In the genomic region with DNA sequence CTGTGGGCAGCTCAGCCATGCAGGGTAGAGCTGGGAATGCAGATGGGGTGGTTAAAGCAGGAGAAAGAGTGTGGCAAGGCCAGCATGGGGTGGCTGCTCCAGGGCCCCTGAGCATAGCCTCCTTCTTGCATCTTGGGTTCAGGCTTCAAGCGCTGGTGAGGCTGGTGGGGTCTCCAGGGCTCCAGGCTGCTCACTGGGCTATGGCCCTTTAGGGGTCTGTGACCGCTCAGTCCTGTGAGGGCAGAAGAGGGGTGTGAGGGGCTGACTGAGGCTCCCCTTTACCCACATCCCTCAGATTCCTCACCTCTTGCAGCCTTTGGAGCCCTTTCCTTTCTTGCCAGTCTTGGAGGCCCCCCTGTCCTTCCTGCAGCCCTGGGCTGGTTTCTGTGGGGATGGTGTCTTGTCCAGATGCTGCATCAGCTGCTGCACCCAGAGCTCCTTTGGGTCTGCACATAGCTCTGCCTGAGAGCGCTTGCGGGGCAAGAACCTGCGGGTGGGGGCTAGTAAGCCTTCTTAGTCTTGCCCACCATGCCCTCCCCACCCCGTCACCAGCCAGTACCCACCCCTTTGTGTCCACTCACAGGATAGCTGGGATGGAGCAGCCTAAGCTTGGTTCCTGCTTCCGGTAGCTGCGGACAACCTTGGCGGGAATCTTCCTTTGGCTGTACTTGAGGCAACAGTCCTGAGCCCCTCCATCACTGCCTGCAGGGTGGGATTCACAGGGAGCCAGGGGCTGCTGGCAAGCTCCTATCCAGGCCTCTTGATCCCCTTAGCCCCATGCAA, we compare ENCODE assay signal across 1 cellular context.
TF ChIP-seq lines count a peak whose summit lies in the region.

No MANE protein-coding gene starts in this region.

TF ChIP-seq in HepG2, 621 proteins besides CTCF, POLR2A, EP300 and RAD21:
- TF ChIP-seq RELA (CRISPR knock-in tag; IDR thresholded peaks at IDR 0.05) (no peak), GATA4 (IDR thresholded peaks at IDR 0.05; ENCODE audit: borderline replicate concordance, low read depth) (no peak), KDM3A (CRISPR knock-in tag; IDR thresholded peaks at IDR 0.05; ENCODE audit: low read depth) (no peak), ZNF367 (CRISPR knock-in tag; IDR thresholded peaks at IDR 0.05; ENCODE audit: borderline replicate concordance) (no peak), ZNF737 (CRISPR knock-in tag; IDR thresholded peaks at IDR 0.05; ENCODE audit: borderline replicate concordance) (no peak), ZMAT3 (CRISPR knock-in tag; conservative IDR thresholded peaks at IDR 0.05) (no peak), SRF (IDR thresholded peaks at IDR 0.05; ENCODE audit: low read depth, low read length) (no peak), PHB2 (IDR thresholded peaks at IDR 0.05; ENCODE audit: partially characterized antibody) (no peak), TMF1 (CRISPR knock-in tag; IDR thresholded peaks at IDR 0.05; ENCODE audit: low read depth) (no peak), RFXAP (CRISPR knock-in tag; IDR thresholded peaks at IDR 0.05; ENCODE audit: borderline replicate concordance) (no peak), ZNF468 (CRISPR knock-in tag; IDR thresholded peaks at IDR 0.05) (no peak), TBX3 (IDR thresholded peaks at IDR 0.05; ENCODE audit: borderline replicate concordance) (no peak), RBM39 (IDR thresholded peaks at IDR 0.05; ENCODE audit: low read depth, low read length, poor library complexity, severe bottlenecking) (no peak), ZNF124 (CRISPR knock-in tag; IDR thresholded peaks at IDR 0.05) (no peak), HMGA1 (CRISPR knock-in tag; conservative IDR thresholded peaks at IDR 0.05) (no peak)
- TF ChIP-seq, protein P1, sequence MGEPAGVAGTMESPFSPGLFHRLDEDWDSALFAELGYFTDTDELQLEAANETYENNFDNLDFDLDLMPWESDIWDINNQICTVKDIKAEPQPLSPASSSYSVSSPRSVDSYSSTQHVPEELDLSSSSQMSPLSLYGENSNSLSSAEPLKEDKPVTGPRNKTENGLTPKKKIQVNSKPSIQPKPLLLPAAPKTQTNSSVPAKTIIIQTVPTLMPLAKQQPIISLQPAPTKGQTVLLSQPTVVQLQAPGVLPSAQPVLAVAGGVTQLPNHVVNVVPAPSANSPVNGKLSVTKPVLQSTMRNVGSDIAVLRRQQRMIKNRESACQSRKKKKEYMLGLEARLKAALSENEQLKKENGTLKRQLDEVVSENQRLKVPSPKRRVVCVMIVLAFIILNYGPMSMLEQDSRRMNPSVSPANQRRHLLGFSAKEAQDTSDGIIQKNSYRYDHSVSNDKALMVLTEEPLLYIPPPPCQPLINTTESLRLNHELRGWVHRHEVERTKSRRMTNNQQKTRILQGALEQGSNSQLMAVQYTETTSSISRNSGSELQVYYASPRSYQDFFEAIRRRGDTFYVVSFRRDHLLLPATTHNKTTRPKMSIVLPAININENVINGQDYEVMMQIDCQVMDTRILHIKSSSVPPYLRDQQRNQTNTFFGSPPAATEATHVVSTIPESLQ (CRISPR knock-in tag; conservative IDR thresholded peaks at IDR 0.05) = no peak
- TF ChIP-seq, protein P2, sequence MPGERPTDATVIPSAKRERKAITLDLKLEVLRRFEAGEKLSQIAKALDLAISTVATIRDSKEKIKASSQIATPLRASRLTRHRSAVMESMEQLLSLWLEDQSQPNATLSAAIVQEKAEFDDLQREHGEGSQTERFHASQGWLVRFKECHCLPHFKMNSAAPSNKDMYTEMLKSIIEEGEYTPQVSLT (CRISPR knock-in tag; IDR thresholded peaks at IDR 0.05; ENCODE audit: borderline replicate concordance, low read depth) = no peak
- TF ChIP-seq, protein P3, sequence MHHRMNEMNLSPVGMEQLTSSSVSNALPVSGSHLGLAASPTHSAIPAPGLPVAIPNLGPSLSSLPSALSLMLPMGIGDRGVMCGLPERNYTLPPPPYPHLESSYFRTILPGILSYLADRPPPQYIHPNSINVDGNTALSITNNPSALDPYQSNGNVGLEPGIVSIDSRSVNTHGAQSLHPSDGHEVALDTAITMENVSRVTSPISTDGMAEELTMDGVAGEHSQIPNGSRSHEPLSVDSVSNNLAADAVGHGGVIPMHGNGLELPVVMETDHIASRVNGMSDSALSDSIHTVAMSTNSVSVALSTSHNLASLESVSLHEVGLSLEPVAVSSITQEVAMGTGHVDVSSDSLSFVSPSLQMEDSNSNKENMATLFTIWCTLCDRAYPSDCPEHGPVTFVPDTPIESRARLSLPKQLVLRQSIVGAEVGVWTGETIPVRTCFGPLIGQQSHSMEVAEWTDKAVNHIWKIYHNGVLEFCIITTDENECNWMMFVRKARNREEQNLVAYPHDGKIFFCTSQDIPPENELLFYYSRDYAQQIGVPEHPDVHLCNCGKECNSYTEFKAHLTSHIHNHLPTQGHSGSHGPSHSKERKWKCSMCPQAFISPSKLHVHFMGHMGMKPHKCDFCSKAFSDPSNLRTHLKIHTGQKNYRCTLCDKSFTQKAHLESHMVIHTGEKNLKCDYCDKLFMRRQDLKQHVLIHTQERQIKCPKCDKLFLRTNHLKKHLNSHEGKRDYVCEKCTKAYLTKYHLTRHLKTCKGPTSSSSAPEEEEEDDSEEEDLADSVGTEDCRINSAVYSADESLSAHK (CRISPR knock-in tag; IDR thresholded peaks at IDR 0.05; ENCODE audit: borderline replicate concordance) = no peak
- TF ChIP-seq, protein P4, sequence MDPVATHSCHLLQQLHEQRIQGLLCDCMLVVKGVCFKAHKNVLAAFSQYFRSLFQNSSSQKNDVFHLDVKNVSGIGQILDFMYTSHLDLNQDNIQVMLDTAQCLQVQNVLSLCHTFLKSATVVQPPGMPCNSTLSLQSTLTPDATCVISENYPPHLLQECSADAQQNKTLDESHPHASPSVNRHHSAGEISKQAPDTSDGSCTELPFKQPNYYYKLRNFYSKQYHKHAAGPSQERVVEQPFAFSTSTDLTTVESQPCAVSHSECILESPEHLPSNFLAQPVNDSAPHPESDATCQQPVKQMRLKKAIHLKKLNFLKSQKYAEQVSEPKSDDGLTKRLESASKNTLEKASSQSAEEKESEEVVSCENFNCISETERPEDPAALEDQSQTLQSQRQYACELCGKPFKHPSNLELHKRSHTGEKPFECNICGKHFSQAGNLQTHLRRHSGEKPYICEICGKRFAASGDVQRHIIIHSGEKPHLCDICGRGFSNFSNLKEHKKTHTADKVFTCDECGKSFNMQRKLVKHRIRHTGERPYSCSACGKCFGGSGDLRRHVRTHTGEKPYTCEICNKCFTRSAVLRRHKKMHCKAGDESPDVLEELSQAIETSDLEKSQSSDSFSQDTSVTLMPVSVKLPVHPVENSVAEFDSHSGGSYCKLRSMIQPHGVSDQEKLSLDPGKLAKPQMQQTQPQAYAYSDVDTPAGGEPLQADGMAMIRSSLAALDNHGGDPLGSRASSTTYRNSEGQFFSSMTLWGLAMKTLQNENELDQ (CRISPR knock-in tag; IDR thresholded peaks at IDR 0.05; ENCODE audit: borderline replicate concordance) = no peak
- TF ChIP-seq, protein P5, sequence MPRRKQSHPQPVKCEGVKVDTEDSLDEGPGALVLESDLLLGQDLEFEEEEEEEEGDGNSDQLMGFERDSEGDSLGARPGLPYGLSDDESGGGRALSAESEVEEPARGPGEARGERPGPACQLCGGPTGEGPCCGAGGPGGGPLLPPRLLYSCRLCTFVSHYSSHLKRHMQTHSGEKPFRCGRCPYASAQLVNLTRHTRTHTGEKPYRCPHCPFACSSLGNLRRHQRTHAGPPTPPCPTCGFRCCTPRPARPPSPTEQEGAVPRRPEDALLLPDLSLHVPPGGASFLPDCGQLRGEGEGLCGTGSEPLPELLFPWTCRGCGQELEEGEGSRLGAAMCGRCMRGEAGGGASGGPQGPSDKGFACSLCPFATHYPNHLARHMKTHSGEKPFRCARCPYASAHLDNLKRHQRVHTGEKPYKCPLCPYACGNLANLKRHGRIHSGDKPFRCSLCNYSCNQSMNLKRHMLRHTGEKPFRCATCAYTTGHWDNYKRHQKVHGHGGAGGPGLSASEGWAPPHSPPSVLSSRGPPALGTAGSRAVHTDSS (CRISPR knock-in tag; conservative IDR thresholded peaks at IDR 0.05) = no peak
TF ChIP-seq in HepG2: peak in this region for 0.
